15 cellular contexts compared by ENCODE assay signal in genomic region chr11:66310803-66311440, GRCh38. TPM values are rescaled to one million over a fixed set of nuclear protein-coding genes. Genes with fewer than 3 reads are reported as not detected.
"Had no signal": no experiment of that assay in that cellular context is flagged by ENCODE, and none has a peak within 500 bp of the region (broad histone marks: within the 10 kb centered on the region; RNA-seq: fewer than 3 reads in every experiment).

No MANE protein-coding gene starts in this region.

RNA-seq across cellular contexts. Expression of gene CD248, which starts 5.9 kb away (rescaled TPM):
- total RNA-seq: activated CD4-positive, alpha-beta memory T cell treated with anti-CD3 and anti-CD28 coated beads for 36 hours; activated CD4-positive, alpha-beta T cell treated with anti-CD3 and anti-CD28 coated beads, Interleukin-2, amount 10 ng/mL, durations not matched to agents 24 days and 14 days; renal cortical epithelial cell had no signal
- polyA plus RNA-seq: immature natural killer cell, mammary epithelial cell had no signal

RNA-seq across cellular contexts. Expression of gene TMEM151A, which starts 19.2 kb away (rescaled TPM):
- total RNA-seq: activated CD4-positive, alpha-beta memory T cell treated with anti-CD3 and anti-CD28 coated beads for 36 hours; activated CD4-positive, alpha-beta T cell treated with anti-CD3 and anti-CD28 coated beads, Interleukin-2, amount 10 ng/mL, durations not matched to agents 24 days and 14 days; activated CD8-positive, alpha-beta memory T cell treated with anti-CD3 and anti-CD28 coated beads for 36 hours; activated naive CD4-positive, alpha-beta T cell treated with anti-CD3 and anti-CD28 coated beads, Interleukin-2, amount 50 U/mL, for 72 hours; bronchial epithelial cell; dermis blood vessel endothelial cell; gastrocnemius medialis; skeletal muscle tissue; subcutaneous adipose tissue had no signal
- polyA plus RNA-seq: immature natural killer cell; naive thymus-derived CD8-positive, alpha-beta T cell had no signal

RNA-seq across cellular contexts. Expression of gene CNIH2, which starts 32.9 kb away (rescaled TPM):
- total RNA-seq: bronchial epithelial cell, dermis blood vessel endothelial cell, gastrocnemius medialis, liver, skeletal muscle tissue, subcutaneous adipose tissue, thoracic aorta had no signal
- polyA plus RNA-seq: immature natural killer cell; naive thymus-derived CD8-positive, alpha-beta T cell had no signal
